Comparison of ENCODE assay signal across 1 cellular context in genomic region chr6:129653746-129654145, GRCh38.
TF ChIP-seq lines count a peak whose summit lies in the region.

No MANE protein-coding gene starts in this region.

TF ChIP-seq in IMR-90, 13 proteins besides CTCF, POLR2A, EP300 and RAD21 (continued from another document):
- TF ChIP-seq RCOR1 (IDR thresholded peaks at IDR 0.05; ENCODE audit: insufficient replicate concordance, low read length) (no peak), MAZ (IDR thresholded peaks at IDR 0.05; ENCODE audit: borderline replicate concordance, low read depth, low read length) (no peak), FOS (IDR thresholded peaks at IDR 0.05; ENCODE audit: low read depth, low read length) (no peak)
